7 cellular contexts compared by ENCODE assay signal in the genomic region with DNA sequence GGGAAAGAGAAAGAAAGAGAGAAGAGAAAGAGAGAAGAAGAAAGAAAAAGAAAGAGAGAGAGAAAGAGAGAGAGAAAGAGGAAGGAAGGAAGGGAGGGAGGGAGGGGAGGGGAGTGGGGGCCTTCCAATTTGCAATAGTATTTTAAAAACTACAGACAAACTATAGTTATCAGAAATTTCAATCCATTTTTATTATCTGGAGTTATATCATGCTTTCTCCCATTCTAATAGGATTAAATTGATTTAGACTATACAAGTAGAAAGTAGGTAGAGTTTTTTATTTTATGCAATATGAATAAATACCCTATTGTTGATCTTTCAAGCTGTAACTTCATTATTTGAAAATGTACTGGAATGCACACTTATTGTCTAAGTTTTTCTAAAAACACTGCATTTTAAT.
"Had no signal": no experiment of that assay in that cellular context is flagged by ENCODE, and none has a peak within 500 bp of the region (broad histone marks: within the 10 kb centered on the region; RNA-seq: fewer than 3 reads in every experiment).

No MANE protein-coding gene starts in this region.

- H3K9ac ChIP-seq: KMS-11 had no signal

- H3K27me3 Mint-ChIP-seq: IgD-negative memory B cell had no signal

- DNase-seq: IMR-90, KBM-7, KG1 had no signal

- FAIRE-seq: HTR-8/SVneo had no signal

- H3K36me3 Mint-ChIP-seq: IgD-negative memory B cell had no signal

- H3K4me2 ChIP-seq: KMS-11 had no signal

- H3K27ac ChIP-seq: HL-60, KMS-11 had no signal
